ENCODE assay signal across 15 cellular contexts in genomic region chr17:69857412-69857835, GRCh38.
A peak's percentile ranks its signal among the peaks of the same experiment; 100 is the strongest.
DNase-seq lines count a peak whose midpoint lies in the region; ATAC-seq and TF ChIP-seq lines count a peak whose summit lies in the region.
"Had no signal": no experiment of that assay in that cellular context is flagged by ENCODE, and none has a peak within 500 bp of the region (broad histone marks: within the 10 kb centered on the region; RNA-seq: fewer than 3 reads in every experiment).

No MANE protein-coding gene starts in this region.

- DNase-seq in DMS53 treated with DMSO at 0.1 percent for 48 hours (lab: John Stamatoyannopoulos, UW; ENCODE audit: unreplicated experiment), result peak; percentile 72
- peak; percentile 80 for DNase-seq in MG63
- peak; percentile 60 to 93 for DNase-seq in cardiac fibroblast (ENCODE audit: low read depth in 2 of 2)
- no peak for DNase-seq in mucosa of descending colon
- no peak for DNase-seq in activated T-cell treated with anti-CD3 and anti-CD28 coated beads, Interleukin-2, amount 50 U/mL, for 72 hours
- no peak for DNase-seq in dorsolateral prefrontal cortex
- DNase-seq in thyroid gland, result no peak
- DNase-seq: activated CD4-positive, alpha-beta T cell treated with anti-CD3 and anti-CD28 coated beads for 4 hours; activated naive CD4-positive, alpha-beta T cell; colonic mucosa; hypothalamus; NCI-H2171; upper lobe of left lung had no signal

- H3K4me1 Mint-ChIP-seq in activated T-cell treated with anti-CD3 and anti-CD28 coated beads, Interleukin-2, amount 50 U/mL, for 72 hours (ENCODE audit: low read depth), result no peaks in the 10 kb centered on the region

- H3K9me3 Mint-ChIP-seq in activated T-cell treated with anti-CD3 and anti-CD28 coated beads, Interleukin-2, amount 50 U/mL, for 72 hours, result peaks cover 3 to 5% of the 10 kb centered on the region in 2 donors

- H3K4me1 ChIP-seq in mucosa of descending colon (ENCODE audit: low read depth), result no peaks in the 10 kb centered on the region
- no peaks in the 10 kb centered on the region for H3K4me1 ChIP-seq in thyroid gland
- H3K4me1 ChIP-seq: colonic mucosa had no signal

- H3K36me3 ChIP-seq in MG63 (peaks cover 10% of the 10 kb centered on the region), mucosa of descending colon (ENCODE audit: low read depth) (no peaks in the 10 kb centered on the region), thyroid gland (no peaks in the 10 kb centered on the region)
- H3K36me3 ChIP-seq: colonic mucosa, upper lobe of left lung had no signal

- peak; percentile 68 for ATAC-seq in mucosa of descending colon
- no peak for ATAC-seq in activated T-cell treated with anti-CD3 and anti-CD28 coated beads, Interleukin-2, amount 50 U/mL, for 72 hours (replicated peaks in 1 of 2)
- ATAC-seq in GM18868 (IDR thresholded peaks at IDR 0.05; ENCODE audit: unreplicated experiment), result no peak

- H3K9me3 ChIP-seq in MG63 (peaks cover 40% of the 10 kb centered on the region), mucosa of descending colon (no peaks in the 10 kb centered on the region), thyroid gland (no peaks in the 10 kb centered on the region)
- H3K9me3 ChIP-seq: colonic mucosa, upper lobe of left lung had no signal

- H3K27ac Mint-ChIP-seq in activated T-cell treated with anti-CD3 and anti-CD28 coated beads, Interleukin-2, amount 50 U/mL, for 72 hours, result no peak overlapping the region
- H3K27ac Mint-ChIP-seq: IgD-negative memory B cell had no signal

- no peak for TF ChIP-seq POLR2A in thyroid gland (IDR thresholded peaks at IDR 0.05)

- no peaks in the 10 kb centered on the region for H3K27me3 Mint-ChIP-seq in activated T-cell treated with anti-CD3 and anti-CD28 coated beads, Interleukin-2, amount 50 U/mL, for 72 hours (ENCODE audit: low read depth)
- H3K27me3 Mint-ChIP-seq: IgD-negative memory B cell had no signal

- intact Hi-C loops in mucosa of descending colon (cut with DNase I, micrococcal nuclease), result no loop called here
- intact Hi-C loops in dorsolateral prefrontal cortex (cut with DNase I), result no loop called here
- intact Hi-C loops in thyroid gland (cut with DNase I), result no loop called here

- H3K4me3 ChIP-seq in MG63, result no peak overlapping the region
- no peak overlapping the region for H3K4me3 ChIP-seq in cardiac fibroblast (replicated peaks in 1 of 2; ENCODE audit: low read depth in 2 of 2, low read length in 2 of 2)
- no peak overlapping the region for H3K4me3 ChIP-seq in mucosa of descending colon
- H3K4me3 ChIP-seq in dorsolateral prefrontal cortex, result no peak overlapping the region
- H3K4me3 ChIP-seq in thyroid gland (replicated peaks in 1 of 3), result no peak overlapping the region
- H3K4me3 ChIP-seq: colonic mucosa, upper lobe of left lung had no signal

- H3K36me3 Mint-ChIP-seq in activated T-cell treated with anti-CD3 and anti-CD28 coated beads, Interleukin-2, amount 50 U/mL, for 72 hours (ENCODE audit: insufficient read depth in 2 of 2), result peaks cover 2% of the 10 kb centered on the region in 2 donors

- no peak for TF ChIP-seq CTCF in cardiac fibroblast (IDR thresholded peaks at IDR 0.05; ENCODE audit: low read depth, low read length)
- TF ChIP-seq CTCF in mucosa of descending colon (IDR thresholded peaks at IDR 0.05), result no peak
- TF ChIP-seq CTCF in dorsolateral prefrontal cortex (IDR thresholded peaks at IDR 0.05 in 54 of 56, conservative IDR thresholded peaks at IDR 0.05 in 2 of 56; ENCODE audit: low read depth in 1 of 56, partially characterized antibody in 56 of 56), result no peak
- TF ChIP-seq CTCF in thyroid gland (IDR thresholded peaks at IDR 0.05), result no peak

- H3K27me3 ChIP-seq in MG63, result no peaks in the 10 kb centered on the region
- no peaks in the 10 kb centered on the region for H3K27me3 ChIP-seq in dorsolateral prefrontal cortex
- H3K27me3 ChIP-seq in thyroid gland, result no peaks in the 10 kb centered on the region
- H3K27me3 ChIP-seq: colonic mucosa, upper lobe of left lung had no signal

- no peak overlapping the region for H3K4me3 Mint-ChIP-seq in activated T-cell treated with anti-CD3 and anti-CD28 coated beads, Interleukin-2, amount 50 U/mL, for 72 hours
- H3K4me3 Mint-ChIP-seq: IgD-negative memory B cell had no signal

- H3K27ac ChIP-seq in dorsolateral prefrontal cortex, result no peak overlapping the region
- no peak overlapping the region for H3K27ac ChIP-seq in thyroid gland
- H3K27ac ChIP-seq: colonic mucosa, upper lobe of left lung had no signal

Comparison
In these comparisons a context has a peak if more than half of its experiments do, and no peak if none do; other contexts are left out.
1. DNase-seq: peak in DMS53 treated with DMSO at 0.1 percent for 48 hours (single experiment), MG63 (single experiment) and cardiac fibroblast (2 of 2); none in mucosa of descending colon (0 of 3), activated T-cell treated with anti-CD3 and anti-CD28 coated beads, Interleukin-2, amount 50 U/mL, for 72 hours (0 of 2), dorsolateral prefrontal cortex (0 of 10) and thyroid gland (0 of 2).